ENCODE assay signal across 8 cellular contexts in genomic region chr4:158624889-158625478, GRCh38. TPM values are rescaled to one million over a fixed set of nuclear protein-coding genes. Genes with fewer than 3 reads are reported as not detected.
A peak's percentile ranks its signal among the peaks of the same experiment; 100 is the strongest.
DNase-seq lines count a peak whose midpoint lies in the region; ATAC-seq and TF ChIP-seq lines count a peak whose summit lies in the region.

No MANE protein-coding gene starts in this region.

- in situ Hi-C loops in Panc1 (cut with HindIII; ENCODE audit: low pct_unique_long_range_greater_than_20kb, low sequenced_read_pairs) = no loop called here

- no peaks in the 10 kb centered on the region for H3K27me3 Mint-ChIP-seq in GM23338 (ENCODE audit: insufficient read depth, low read depth, poor library complexity)
- H3K27me3 Mint-ChIP-seq in naive B cell = peaks cover 0 to 16% (median 10%) of the 10 kb centered on the region in 3 donors

- intact Hi-C loops in Panc1 (cut with micrococcal nuclease; ENCODE audit: unreplicated experiment) = loop anchor here (1.0 to 10.0 kb wide), 4 partner anchors 210 to 630 kb away; no protein-coding TSS in a partner anchor

- H2AFZ ChIP-seq in GM23338 = no peak overlapping the region

- CTCF ChIA-PET in Panc1 (lab: Charles Lee) = no interaction called here

- no peaks in the 10 kb centered on the region for H3K36me3 ChIP-seq in GM23338 (ENCODE audit: insufficient read depth)
- H3K36me3 ChIP-seq in Panc1 (ENCODE audit: control insufficient read depth, insufficient read depth, low read length) = no peaks in the 10 kb centered on the region

- H3K4me1 Mint-ChIP-seq in GM23338 = peaks cover 12% of the 10 kb centered on the region; the same call in 2 of the 3 replicates
- H3K4me1 Mint-ChIP-seq in naive B cell = no peaks in the 10 kb centered on the region

- H3K36me3 Mint-ChIP-seq in GM23338 (ENCODE audit: low read depth) (no peaks in the 10 kb centered on the region), naive B cell (no peaks in the 10 kb centered on the region)

- DNase-seq in GM23338 (ENCODE audit: low spot score) (peak; percentile 86), Panc1 (ENCODE audit: low read depth, low spot score) (peak; percentile 27), epithelial cell of esophagus (ENCODE audit: low read depth) (peak; percentile 76), naive B cell (peak; percentile 3)
- peak; percentile 36 for DNase-seq in Jurkat, Clone E6-1 (ENCODE audit: low read depth, low spot score)
- no peak for DNase-seq in activated T-cell treated with anti-CD3 and anti-CD28 coated beads, Interleukin-2, amount 50 U/mL, for 48 hours
- DNase-seq in activated CD4-positive, alpha-beta T cell treated with anti-CD3 and anti-CD28 coated beads, Interleukin-2, amount 50 U/mL, for 4 hours = no peak

- H3K9me2 ChIP-seq in GM23338 (ENCODE audit: insufficient read depth) = no peaks in the 10 kb centered on the region

- H3K27ac ChIP-seq in GM23338 (ENCODE audit: low read depth) (no peak overlapping the region), Panc1 (ENCODE audit: low read length) (no peak overlapping the region)

- no peaks in the 10 kb centered on the region for H3K79me2 ChIP-seq in GM23338 (replicated peaks; ENCODE audit: insufficient read depth)

- H3K27ac Mint-ChIP-seq in GM23338 = no peak overlapping the region
- H3K27ac Mint-ChIP-seq in naive B cell = no peak overlapping the region

- POLR2A ChIA-PET in Panc1 (lab: Charles Lee) = no interaction called here

- H3K27me3 ChIP-seq in GM23338 (ENCODE audit: insufficient read depth) = no peaks in the 10 kb centered on the region
- H3K27me3 ChIP-seq in Panc1 (ENCODE audit: control insufficient read depth, insufficient read depth, low read length) = no peaks in the 10 kb centered on the region

- no peaks in the 10 kb centered on the region for H3K9me3 ChIP-seq in Panc1 (ENCODE audit: control insufficient read depth, insufficient read depth, low read depth, low read length)

- no peak overlapping the region for H3K4me3 ChIP-seq in GM23338
- no peak overlapping the region for H3K4me3 ChIP-seq in Jurkat, Clone E6-1 (ENCODE audit: low read length)
- no peak overlapping the region for H3K4me3 ChIP-seq in Panc1 (ENCODE audit: low read depth in 2 of 2, low read length in 2 of 2)
- H3K4me3 ChIP-seq in epithelial cell of esophagus (ENCODE audit: low read length) = no peak overlapping the region

- H3K4me3 Mint-ChIP-seq in GM23338 = no peak overlapping the region
- no peak overlapping the region for H3K4me3 Mint-ChIP-seq in naive B cell

- H3K4me1 ChIP-seq in GM23338 (ENCODE audit: insufficient read depth) = no peaks in the 10 kb centered on the region
- H3K4me1 ChIP-seq in Panc1 (ENCODE audit: control insufficient read depth, insufficient read depth, low read length) = no peaks in the 10 kb centered on the region

- H3F3A ChIP-seq in GM23338 (replicated peaks; ENCODE audit: low read depth) = no peaks in the 10 kb centered on the region

- H3K9me3 Mint-ChIP-seq in GM23338 = no peaks in the 10 kb centered on the region
- peaks cover 0 to 2% (median 0%) of the 10 kb centered on the region in 7 donors for H3K9me3 Mint-ChIP-seq in naive B cell

- no peaks in the 10 kb centered on the region for H4K20me1 ChIP-seq in GM23338 (replicated peaks; ENCODE audit: insufficient read depth)

- H3K4me2 ChIP-seq in GM23338 = no peak overlapping the region

- TF ChIP-seq CTCF in GM12873 (IDR thresholded peaks at IDR 0.05; ENCODE audit: insufficient read depth, low read depth, low read length, missing control alignments) (peak; percentile 71), GM23338 (conservative IDR thresholded peaks at IDR 0.05; ENCODE audit: low read depth in 2 of 2) (peak; percentile 87 to 90), Panc1 (IDR thresholded peaks at IDR 0.05) (peak; percentile 62; the same call in 1 of the 2 replicates), epithelial cell of esophagus (IDR thresholded peaks at IDR 0.05; ENCODE audit: insufficient read depth, low read depth, low read length, missing control alignments) (peak; percentile 80)

- BruUV-seq in Panc1 (replicated peaks; lab: Mats Ljungman, UMichigan) = no TSS peak

- peak; percentile 84 for ATAC-seq in GM23338
- ATAC-seq in Panc1 = no peak
- peak; percentile 37 to 47 for ATAC-seq in naive B cell (ENCODE audit: low read depth in 2 of 2)

TF ChIP-seq in GM23338, 12 proteins besides CTCF, POLR2A, EP300 and RAD21:
- TF ChIP-seq ZNF462 (CRISPR knock-in tag; IDR thresholded peaks at IDR 0.05) (no peak), ZNF114 (CRISPR knock-in tag; IDR thresholded peaks at IDR 0.05) (no peak)

RNA-seq across cellular contexts. Expression of gene C4orf46, which starts 46.7 kb away (rescaled TPM):
- total RNA-seq in GM23338 (2014; rRNA removed; shearing (Covaris generic)) = 41.5 and 51.5 TPM in 2 replicates
- 18.9 and 23.9 TPM in 2 replicates for polyA plus RNA-seq in GM23338 (2016; fragmentation: Nextera tagmentation; extraction: Ambion mirVana)
- polyA plus RNA-seq in Jurkat, Clone E6-1 (2012; ENCODE audit: insufficient read depth, insufficient read length) = 22.2 TPM
- 12.2 TPM for total RNA-seq in Panc1 (2021; ENCODE audit: unreplicated experiment)
- polyA plus RNA-seq in Panc1 (2012; ENCODE audit: insufficient read length) = 4.7 TPM
- 1 to 10 TPM; 4.6 to 7.2 (median 5.6) TPM for polyA plus RNA-seq in naive B cell (ENCODE audit: low read depth in 6 of 6)

RNA-seq across cellular contexts. Expression of gene ETFDH, which starts 47.1 kb away (rescaled TPM):
- 9.2 and 11.4 TPM in 2 replicates for total RNA-seq in GM23338 (2014; rRNA removed; shearing (Covaris generic))
- polyA plus RNA-seq in GM23338 (2016; fragmentation: Nextera tagmentation; extraction: Ambion mirVana) = 13.7 and 17.7 TPM in 2 replicates
- polyA plus RNA-seq in Jurkat, Clone E6-1 (2012; ENCODE audit: insufficient read depth, insufficient read length) = 34.7 TPM
- total RNA-seq in Panc1 (2021; ENCODE audit: unreplicated experiment) = 23.7 TPM
- 34.1 TPM for polyA plus RNA-seq in Panc1 (2012; ENCODE audit: insufficient read length)
- 1 to 10 TPM; 2.1 to 8.0 (median 5.5) TPM for polyA plus RNA-seq in naive B cell (ENCODE audit: low read depth in 6 of 6)

Comparison
In these comparisons a context has a peak if more than half of its experiments do, and no peak if none do; other contexts are left out.
1. DNase-seq: peak in GM23338 (single experiment), Jurkat, Clone E6-1 (single experiment), Panc1 (single experiment), epithelial cell of esophagus (single experiment) and naive B cell (single experiment); none in activated T-cell treated with anti-CD3 and anti-CD28 coated beads, Interleukin-2, amount 50 U/mL, for 48 hours (0 of 2) and activated CD4-positive, alpha-beta T cell treated with anti-CD3 and anti-CD28 coated beads, Interleukin-2, amount 50 U/mL, for 4 hours (0 of 2).
2. Peak in every context shown above with its lines, with median percentiles within 50 percentile points of each other: CTCF ChIP-seq.